ENCODE assay signal across 13 cellular contexts in genomic region chr7:23713285-23714235, GRCh38. TPM values are rescaled to one million over a fixed set of nuclear protein-coding genes. Genes with fewer than 3 reads are reported as not detected.
DNase-seq lines count a peak whose midpoint lies in the region; ATAC-seq and TF ChIP-seq lines count a peak whose summit lies in the region.
"Had no signal": no experiment of that assay in that cellular context is flagged by ENCODE, and none has a peak within 500 bp of the region (broad histone marks: within the 10 kb centered on the region; RNA-seq: fewer than 3 reads in every experiment).

No MANE protein-coding gene starts in this region.

- no peak overlapping the region for H3K4me3 Mint-ChIP-seq in MCF 10A (ENCODE audit: unreplicated experiment)
- H3K4me3 Mint-ChIP-seq: activated B cell treated with CpG ODN at 0.5 μM for 24 hours, B cell had no signal

- DNase-seq in MCF 10A (ENCODE audit: unreplicated experiment) (peak; percentile 60), breast epithelium (ENCODE audit: low spot score in 2 of 2) (no peak), fibroblast of pulmonary artery (ENCODE audit: low read depth) (peak; percentile 81), iPS-NIHi7 (ENCODE audit: extremely low spot score) (no peak), KG1 (lab: John Stamatoyannopoulos, UW) (no peak), NCI-H2227 (lab: John Stamatoyannopoulos, UW; ENCODE audit: unreplicated experiment) (no peak)
- DNase-seq: activated B cell treated with CpG ODN at 0.5 μM for 24 hours; activated gamma-delta T cell treated with Interleukin-2 at 50 U/mL for 16 hours; NCI-H187 treated with DMSO at 0.1 percent for 48 hours; stimulated activated CD4-positive, alpha-beta T cell treated with anti-CD3 and anti-CD28 coated beads, Interleukin-2, amount 100 ng/mL, for 24 hours had no signal

- H3K36me3 ChIP-seq in breast epithelium, result no peaks in the 10 kb centered on the region

- no peaks in the 10 kb centered on the region for H3K27me3 Mint-ChIP-seq in MCF 10A (ENCODE audit: insufficient read depth, unreplicated experiment)
- H3K27me3 Mint-ChIP-seq: activated B cell treated with CpG ODN at 0.5 μM for 24 hours, B cell had no signal

- H3K36me3 Mint-ChIP-seq in MCF 10A (ENCODE audit: insufficient read depth, unreplicated experiment), result no peaks in the 10 kb centered on the region

- H3K9me3 Mint-ChIP-seq in MCF 10A (ENCODE audit: unreplicated experiment), result no peaks in the 10 kb centered on the region
- H3K9me3 Mint-ChIP-seq: activated B cell treated with CpG ODN at 0.5 μM for 24 hours had no signal

- no TSS peak for BruUV-seq in MCF 10A (replicated peaks; lab: Mats Ljungman, UMichigan)

- H3K9me3 ChIP-seq in breast epithelium, result no peaks in the 10 kb centered on the region

- CTCF ChIA-PET in MCF 10A (lab: Yijun Ruan, JAX), result interaction anchor here (0.6 to 9.7 kb wide), 13 partner anchors 17 to 452 kb away, joined by 3 to 175 read pairs (median 4); no protein-coding TSS in a partner anchor

- no peaks in the 10 kb centered on the region for H3K27me3 ChIP-seq in breast epithelium

- H3K4me1 ChIP-seq in breast epithelium, result no peaks in the 10 kb centered on the region

- TF ChIP-seq POLR2A in breast epithelium (IDR thresholded peaks at IDR 0.05), result no peak

- peaks cover 17% of the 10 kb centered on the region for H3K4me1 Mint-ChIP-seq in MCF 10A (ENCODE audit: insufficient read depth, unreplicated experiment)
- H3K4me1 Mint-ChIP-seq: activated B cell treated with CpG ODN at 0.5 μM for 24 hours, B cell had no signal

- peak; percentile 95 for ATAC-seq in SK-N-SH treated with all-trans-retinoic acid at 6 μM for 48 hours
- no peak for ATAC-seq in activated CD4-positive, CD25-positive, alpha-beta regulatory T cell treated with anti-CD3 and anti-CD28 coated beads, Interleukin-2, amount 50 U/mL, for 24 hours

- H3K4me3 ChIP-seq in breast epithelium (no peak overlapping the region), fibroblast of pulmonary artery (replicated peaks; ENCODE audit: low read depth, low read length) (no peak overlapping the region)

- POLR2A ChIA-PET in MCF 10A (lab: Yijun Ruan, JAX), result interaction anchor here (0.5 to 1.2 kb wide), 6 partner anchors 16 to 862 kb away, joined by 3 to 4 read pairs (median 3); partner anchors contain the start of gene CCDC126

- intact Hi-C loops in MCF 10A (cut with micrococcal nuclease), result loop anchor here (5.0 kb wide), 1 partner anchor 669 kb away; no protein-coding TSS in a partner anchor
- intact Hi-C loops in breast epithelium (cut with DNase I; ENCODE audit: low total_unique reads), result loop anchor here (10.0 kb wide), 1 partner anchor 129 kb away; no protein-coding TSS in a partner anchor

- no peak overlapping the region for H3K27ac Mint-ChIP-seq in MCF 10A (ENCODE audit: low read depth, unreplicated experiment)
- H3K27ac Mint-ChIP-seq: activated B cell treated with CpG ODN at 0.5 μM for 24 hours, B cell had no signal

- TF ChIP-seq CTCF in MCF 10A (IDR thresholded peaks at IDR 0.05; ENCODE audit: unreplicated experiment), result no peak
- TF ChIP-seq CTCF in breast epithelium (IDR thresholded peaks at IDR 0.05), result no peak
- no peak for TF ChIP-seq CTCF in fibroblast of pulmonary artery (IDR thresholded peaks at IDR 0.05; ENCODE audit: low read length, missing control alignments)

- no peak overlapping the region for H3K27ac ChIP-seq in breast epithelium

TF ChIP-seq in SK-N-SH treated with all-trans-retinoic acid at 6 μM for 48 hours, 23 proteins besides CTCF, POLR2A, EP300 and RAD21:
- no peak for TF ChIP-seq SNAI2 (CRISPR knock-in tag; IDR thresholded peaks at IDR 0.05)
- no peak for TF ChIP-seq RARB (CRISPR knock-in tag; IDR thresholded peaks at IDR 0.05)
- no peak for TF ChIP-seq TOX (CRISPR knock-in tag; IDR thresholded peaks at IDR 0.05; ENCODE audit: borderline replicate concordance)
- TF ChIP-seq PATZ1 (CRISPR knock-in tag; IDR thresholded peaks at IDR 0.05; ENCODE audit: borderline replicate concordance), result no peak; the same call in 1 of the 2 replicates
- no peak for TF ChIP-seq TCF4 (CRISPR knock-in tag; IDR thresholded peaks at IDR 0.05; ENCODE audit: borderline replicate concordance)
- no peak for TF ChIP-seq OSR1 (CRISPR knock-in tag; IDR thresholded peaks at IDR 0.05)
- TF ChIP-seq ISL1 (CRISPR knock-in tag; IDR thresholded peaks at IDR 0.05), result no peak
- TF ChIP-seq ZFP30 (CRISPR knock-in tag; IDR thresholded peaks at IDR 0.05), result no peak
- TF ChIP-seq BACH2 (CRISPR knock-in tag; IDR thresholded peaks at IDR 0.05; ENCODE audit: borderline replicate concordance), result no peak
- no peak for TF ChIP-seq ZNF70 (CRISPR knock-in tag; IDR thresholded peaks at IDR 0.05)
- TF ChIP-seq POU6F1 (CRISPR knock-in tag; IDR thresholded peaks at IDR 0.05; ENCODE audit: borderline replicate concordance, low read depth), result no peak
- no peak for TF ChIP-seq ESRRG (CRISPR knock-in tag; IDR thresholded peaks at IDR 0.05)
- no peak for TF ChIP-seq PPARA (CRISPR knock-in tag; IDR thresholded peaks at IDR 0.05; ENCODE audit: borderline replicate concordance)
- TF ChIP-seq TSHZ2 (CRISPR knock-in tag; IDR thresholded peaks at IDR 0.05), result no peak
- TF ChIP-seq ZC3H10 (CRISPR knock-in tag; IDR thresholded peaks at IDR 0.05), result no peak
- no peak for TF ChIP-seq ZNF565 (CRISPR knock-in tag; conservative IDR thresholded peaks at IDR 0.05; ENCODE audit: low read depth)
- TF ChIP-seq CREB5 (CRISPR knock-in tag; IDR thresholded peaks at IDR 0.05; ENCODE audit: low read depth), result no peak
TF ChIP-seq in SK-N-SH treated with all-trans-retinoic acid at 6 μM for 48 hours: peak in this region for 0.

RNA-seq across cellular contexts. Expression of gene STK31, which starts 3.5 kb away (rescaled TPM):
- total RNA-seq in MCF 10A (2022) (not detected in 2 replicates), breast epithelium (1 to 10 TPM in 2 of 3 donors, under 1 TPM in 1; 0.64 to 1.3 (median 1.2) TPM)

RNA-seq across cellular contexts. Expression of gene FAM221A, which starts 33.6 kb away (rescaled TPM):
- total RNA-seq in MCF 10A (2022), result 0.25 and 0.44 TPM in 2 replicates
- total RNA-seq in breast epithelium, result 10 to 100 TPM; 12.2 to 18.1 (median 13.1) TPM

Comparison
In these comparisons a context has a peak if more than half of its experiments do, and no peak if none do; other contexts are left out.
1. DNase-seq: peak in MCF 10A (single experiment) and fibroblast of pulmonary artery (single experiment); none in breast epithelium (0 of 2), iPS-NIHi7 (single experiment), KG1 (single experiment) and NCI-H2227 (single experiment).